ENCODE assay signal across 23 cellular contexts in the genomic region with DNA sequence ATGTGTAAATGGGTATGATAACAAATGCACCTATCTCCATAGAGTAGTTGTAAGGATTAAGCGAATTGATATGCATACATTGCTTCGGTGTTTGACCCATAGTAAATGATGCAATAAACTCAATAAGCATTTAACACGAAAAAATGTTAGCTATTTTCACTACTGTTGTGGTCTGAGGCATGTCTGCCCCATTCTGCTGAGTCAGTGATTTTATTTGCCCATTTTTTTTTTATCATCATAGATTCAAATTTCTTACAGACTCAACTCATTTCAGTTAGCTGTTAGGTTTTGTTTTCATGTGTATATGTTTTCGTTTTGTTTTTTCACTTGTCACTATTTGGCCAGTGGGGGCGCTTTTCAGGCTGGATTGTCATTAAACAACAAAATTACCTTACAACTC. TPM values are rescaled to one million over a fixed set of nuclear protein-coding genes. Genes with fewer than 3 reads are reported as not detected.
A peak's percentile ranks its signal among the peaks of the same experiment; 100 is the strongest.
DNase-seq lines count a peak whose midpoint lies in the region; ATAC-seq, FAIRE-seq and TF ChIP-seq lines count a peak whose summit lies in the region.
"Had no signal": no experiment of that assay in that cellular context is flagged by ENCODE, and none has a peak within 500 bp of the region (broad histone marks: within the 10 kb centered on the region; RNA-seq: fewer than 3 reads in every experiment).

No MANE protein-coding gene starts in this region.

- H3K4me2 ChIP-seq in DOHH2 (ENCODE audit: low read length) (no peak overlapping the region), HCT116 (ENCODE audit: low read length) (no peak overlapping the region), astrocyte (ENCODE audit: low read length) (no peak overlapping the region), neural progenitor cell (no peak overlapping the region)
- H3K4me2 ChIP-seq: PC-9 had no signal

- H3K79me2 ChIP-seq in DOHH2 (ENCODE audit: control insufficient read depth, low read length) (no peaks in the 10 kb centered on the region), HCT116 (ENCODE audit: insufficient read depth, low read length) (no peaks in the 10 kb centered on the region), astrocyte (ENCODE audit: insufficient read depth, low read length) (no peaks in the 10 kb centered on the region), neural progenitor cell (ENCODE audit: low read depth) (no peaks in the 10 kb centered on the region)

- CTCF ChIA-PET in HCT116 (lab: Charles Lee), result no interaction called here

- no peaks in the 10 kb centered on the region for H3K9me3 Mint-ChIP-seq in astrocyte (ENCODE audit: unreplicated experiment)
- H3K9me3 Mint-ChIP-seq in neural progenitor cell, result peaks cover 2% of the 10 kb centered on the region
- peaks cover 4% of the 10 kb centered on the region for H3K9me3 Mint-ChIP-seq in glutamatergic neuron (ENCODE audit: unreplicated experiment)

- H4K20me1 ChIP-seq in DOHH2 (ENCODE audit: control insufficient read depth, insufficient read depth, low read depth, low read length) (no peaks in the 10 kb centered on the region), HCT116 (ENCODE audit: insufficient read depth) (no peaks in the 10 kb centered on the region), astrocyte (ENCODE audit: insufficient read depth, low read length) (no peaks in the 10 kb centered on the region), neural progenitor cell (ENCODE audit: low read depth) (no peaks in the 10 kb centered on the region)

- POLR2A ChIA-PET in HCT116 (lab: Charles Lee), result no interaction called here

- H3K27ac ChIP-seq in DOHH2 (ENCODE audit: low read depth, low read length) (no peak overlapping the region), HCT116 (ENCODE audit: low read depth, low read length) (no peak overlapping the region), astrocyte (ENCODE audit: low read depth, low read length) (no peak overlapping the region), neural progenitor cell (no peak overlapping the region), brain microvascular endothelial cell (no peak overlapping the region)
- H3K27ac ChIP-seq: PC-9, RWPE1, SK-N-MC had no signal

- H3F3A ChIP-seq in DOHH2 (ENCODE audit: control insufficient read depth, insufficient read depth) (no peaks in the 10 kb centered on the region), neural progenitor cell (ENCODE audit: low read depth) (peaks cover 3% of the 10 kb centered on the region)

- no peak overlapping the region for H3K27ac Mint-ChIP-seq in astrocyte (ENCODE audit: unreplicated experiment)
- no peak overlapping the region for H3K27ac Mint-ChIP-seq in neural progenitor cell
- no peak overlapping the region for H3K27ac Mint-ChIP-seq in glutamatergic neuron (ENCODE audit: unreplicated experiment)
- H3K27ac Mint-ChIP-seq: CD14-positive monocyte, IgD-negative memory B cell had no signal

- no peaks in the 10 kb centered on the region for H3K4me1 ChIP-seq in DOHH2 (ENCODE audit: control insufficient read depth, low read length)
- no peaks in the 10 kb centered on the region for H3K4me1 ChIP-seq in HCT116 (ENCODE audit: control insufficient read depth in 1 of 2, insufficient read depth in 2 of 2, low read length in 2 of 2)
- H3K4me1 ChIP-seq in astrocyte (ENCODE audit: insufficient read depth, low read length), result no peaks in the 10 kb centered on the region
- H3K4me1 ChIP-seq in neural progenitor cell, result no peaks in the 10 kb centered on the region

- no peak for TF ChIP-seq POLR2A in HCT116 (IDR thresholded peaks at IDR 0.05; ENCODE audit: borderline replicate concordance, extremely low read depth, insufficient read depth, insufficient read length)

- peak; percentile 28 for TF ChIP-seq CTCF in DOHH2 (IDR thresholded peaks at IDR 0.05; ENCODE audit: low read depth, low read length, poor library complexity, severe bottlenecking)
- TF ChIP-seq CTCF in HCT116 (IDR thresholded peaks at IDR 0.05 in 2 of 3, conservative IDR thresholded peaks at IDR 0.05 in 1 of 3; ENCODE audit: borderline replicate concordance in 1 of 3, insufficient read depth in 1 of 3, low read depth in 2 of 3, low read length in 2 of 3), result peak in 2 of 3 experiments; percentile 29 to 51; a peak in 3 of 6 replicates
- TF ChIP-seq CTCF in astrocyte (IDR thresholded peaks at IDR 0.05; ENCODE audit: insufficient read depth, low read depth, low read length), result no peak
- TF ChIP-seq CTCF in neural progenitor cell (IDR thresholded peaks at IDR 0.05), result peak; percentile 18
- TF ChIP-seq CTCF in brain microvascular endothelial cell (IDR thresholded peaks at IDR 0.05; ENCODE audit: low read depth, low read length, missing control alignments), result no peak
- TF ChIP-seq CTCF in glutamatergic neuron (IDR thresholded peaks at IDR 0.05; ENCODE audit: partially characterized antibody, unreplicated experiment), result no peak

- FAIRE-seq in astrocyte (lab: Jason Lieb, UNC), result peak; percentile 94
- FAIRE-seq: D721Med, HTR-8/SVneo had no signal

- no peak for ATAC-seq in HCT116

- H3K36me3 Mint-ChIP-seq in astrocyte (ENCODE audit: low read depth, unreplicated experiment), result no peaks in the 10 kb centered on the region
- no peaks in the 10 kb centered on the region for H3K36me3 Mint-ChIP-seq in neural progenitor cell
- no peaks in the 10 kb centered on the region for H3K36me3 Mint-ChIP-seq in glutamatergic neuron (ENCODE audit: unreplicated experiment)
- H3K36me3 Mint-ChIP-seq: CD14-positive monocyte, IgD-negative memory B cell had no signal

- H3K27me3 Mint-ChIP-seq in astrocyte (ENCODE audit: low read depth, unreplicated experiment) (no peaks in the 10 kb centered on the region), neural progenitor cell (ENCODE audit: insufficient read depth, low read depth) (peaks cover 5% of the 10 kb centered on the region), glutamatergic neuron (ENCODE audit: unreplicated experiment) (peaks cover 2% of the 10 kb centered on the region)
- H3K27me3 Mint-ChIP-seq: IgD-negative memory B cell had no signal

- RAD21 ChIA-PET in HCT116 (lab: Charles Lee; ENCODE audit: low non-redundant PET in 1 of 2, low total read pairs in 2 of 2, uncharacterized antibody in 2 of 2, unreplicated experiment in 2 of 2), result no interaction called here

- no peaks in the 10 kb centered on the region for H3K4me1 Mint-ChIP-seq in astrocyte (ENCODE audit: low read depth, unreplicated experiment)
- H3K4me1 Mint-ChIP-seq in neural progenitor cell, result peaks cover 10% of the 10 kb centered on the region
- H3K4me1 Mint-ChIP-seq in glutamatergic neuron (ENCODE audit: low read depth, unreplicated experiment), result peaks cover 8% of the 10 kb centered on the region
- H3K4me1 Mint-ChIP-seq: CD14-positive monocyte, IgD-negative memory B cell had no signal

- no peak overlapping the region for H2AFZ ChIP-seq in HCT116 (ENCODE audit: low read depth, low read length, poor library complexity, severe bottlenecking)
- H2AFZ ChIP-seq in astrocyte (ENCODE audit: low read depth, low read length), result no peak overlapping the region
- no peak overlapping the region for H2AFZ ChIP-seq in neural progenitor cell (replicated peaks)
- H2AFZ ChIP-seq: PC-9 had no signal

- H3K27me3 ChIP-seq in DOHH2 (ENCODE audit: control insufficient read depth, low read length) (no peaks in the 10 kb centered on the region), HCT116 (ENCODE audit: insufficient read depth, low read length) (no peaks in the 10 kb centered on the region), astrocyte (ENCODE audit: insufficient read depth, low read length) (no peaks in the 10 kb centered on the region), neural progenitor cell (no peaks in the 10 kb centered on the region), brain microvascular endothelial cell (replicated peaks) (no peaks in the 10 kb centered on the region)

- no peak for DNase-seq in HCT116 (ENCODE audit: low read depth, low spot score)
- no peak for DNase-seq in astrocyte (ENCODE audit: low read depth)
- no peak for DNase-seq in neural progenitor cell (ENCODE audit: low spot score)
- DNase-seq in NCI-H2107 (lab: John Stamatoyannopoulos, UW), result no peak
- no peak for DNase-seq in brain microvascular endothelial cell
- no peak for DNase-seq in glutamatergic neuron
- DNase-seq: AML-193, DMS53, H7, Karpas-422, NCI-H1694, NCI-H2081 treated with DMSO at 0.1 percent for 48 hours, NCI-H446 treated with DMSO at 0.1 percent for 48 hours, NCI-H526 treated with DMSO at 0.1 percent for 48 hours, PC-9, SHP77 treated with DMSO at 0.1 percent for 48 hours had no signal

- BruUV-seq in HCT116 (replicated peaks; lab: Mats Ljungman, UMichigan), result no TSS peak

- intact Hi-C loops in HCT116 (cut with micrococcal nuclease), result no loop called here

- H3K9me2 ChIP-seq in DOHH2 (replicated peaks; ENCODE audit: control insufficient read depth, low read length), result no peaks in the 10 kb centered on the region
- no peaks in the 10 kb centered on the region for H3K9me2 ChIP-seq in HCT116 (ENCODE audit: insufficient read depth)

- no peak overlapping the region for H3K4me3 Mint-ChIP-seq in astrocyte (ENCODE audit: unreplicated experiment)
- no peak overlapping the region for H3K4me3 Mint-ChIP-seq in neural progenitor cell
- H3K4me3 Mint-ChIP-seq in glutamatergic neuron (ENCODE audit: unreplicated experiment), result no peak overlapping the region
- H3K4me3 Mint-ChIP-seq: CD14-positive monocyte, IgD-negative memory B cell had no signal

- no peak overlapping the region for H3K4me3 ChIP-seq in DOHH2 (ENCODE audit: low read length)
- H3K4me3 ChIP-seq in HCT116 (replicated peaks in 1 of 2; ENCODE audit: low read depth in 1 of 2, low read length in 2 of 2), result no peak overlapping the region
- H3K4me3 ChIP-seq in astrocyte (ENCODE audit: insufficient read depth, low read depth, low read length), result no peak overlapping the region
- no peak overlapping the region for H3K4me3 ChIP-seq in neural progenitor cell
- H3K4me3 ChIP-seq in brain microvascular endothelial cell (ENCODE audit: low read depth, low read length), result no peak overlapping the region
- H3K4me3 ChIP-seq: PC-9, SK-N-MC had no signal

- no peak for TF ChIP-seq RAD21 in HCT116 (IDR thresholded peaks at IDR 0.05; ENCODE audit: low read depth)

- in situ Hi-C loops in brain microvascular endothelial cell (cut with HindIII; ENCODE audit: low pct_ligation_motif_present, low sequenced_read_pairs), result no loop called here

- H3K36me3 ChIP-seq in DOHH2 (ENCODE audit: control insufficient read depth, low read length) (no peaks in the 10 kb centered on the region), HCT116 (ENCODE audit: control insufficient read depth in 1 of 2, insufficient read depth in 2 of 2, low read length in 2 of 2) (no peaks in the 10 kb centered on the region), astrocyte (ENCODE audit: insufficient read depth, low read length) (no peaks in the 10 kb centered on the region), neural progenitor cell (no peaks in the 10 kb centered on the region), brain microvascular endothelial cell (replicated peaks) (no peaks in the 10 kb centered on the region)

- H3K9ac ChIP-seq in HCT116 (ENCODE audit: low read length), result no peak overlapping the region
- no peak overlapping the region for H3K9ac ChIP-seq in astrocyte (ENCODE audit: low read length)
- no peak overlapping the region for H3K9ac ChIP-seq in neural progenitor cell

- H3K9me3 ChIP-seq in DOHH2 (ENCODE audit: control insufficient read depth, insufficient read depth, low read length) (no peaks in the 10 kb centered on the region), HCT116 (ENCODE audit: control insufficient read depth in 1 of 2, insufficient read depth in 1 of 2, low read depth in 1 of 2, low read length in 2 of 2) (no peaks in the 10 kb centered on the region), astrocyte (ENCODE audit: insufficient read depth, low read depth, low read length) (no peaks in the 10 kb centered on the region), neural progenitor cell (ENCODE audit: low read depth) (peaks cover 6% of the 10 kb centered on the region)

RNA-seq across cellular contexts. Expression of a gene that starts 27.8 kb away (rescaled TPM):
- total RNA-seq in HCT116 (2021; ENCODE audit: unreplicated experiment) (15.0 TPM), astrocyte (44.8 and 46.0 TPM in 2 replicates), neural progenitor cell (ENCODE audit: low replicate concordance) (49.7 and 53.0 TPM in 2 replicates), glutamatergic neuron (ENCODE audit: unreplicated experiment) (138 TPM)
- 7.8 and 8.2 TPM in 2 replicates for polyA plus RNA-seq in HCT116 (2012)

Comparison
In these comparisons a context has a peak if more than half of its experiments do, and no peak if none do; other contexts are left out.
1. CTCF ChIP-seq: peak in DOHH2 (single experiment), HCT116 (2 of 3) and neural progenitor cell (single experiment); none in astrocyte (single experiment), brain microvascular endothelial cell (single experiment) and glutamatergic neuron (single experiment).